Comparison of ENCODE assay signal across 8 cellular contexts in genomic region chr18:77067315-77068061, GRCh38.
DNase-seq lines count a peak whose midpoint lies in the region; ATAC-seq and TF ChIP-seq lines count a peak whose summit lies in the region.

No MANE protein-coding gene starts in this region.

- H3K27ac ChIP-seq in colonic mucosa (peak overlapping the region; percentile 76), mucosa of rectum (ENCODE audit: low read depth in 2 of 2, low read length in 2 of 2) (peak overlapping the region; percentile 72 to 74)

- DNase-seq in HT1080 (ENCODE audit: low read depth) (peak; percentile 93), colonic mucosa (peak; percentile 52), retina (no peak), ureter (ENCODE audit: low spot score) (no peak)
- peak; percentile 75 for DNase-seq in stimulated activated naive CD8-positive, alpha-beta T cell treated with anti-CD3 and anti-CD28 coated beads, Interleukin-15, Interleukin-2, amounts not matched to agents 100 U/mL and 50 U/mL, for 24 hours

- H3K36me3 ChIP-seq in colonic mucosa = no peaks in the 10 kb centered on the region
- peaks cover 6 to 8% of the 10 kb centered on the region in 2 donors for H3K36me3 ChIP-seq in mucosa of rectum (ENCODE audit: control insufficient read depth in 2 of 2, insufficient read depth in 2 of 2, low read length in 2 of 2)

- H3K9me3 ChIP-seq in colonic mucosa (no peaks in the 10 kb centered on the region), mucosa of rectum (ENCODE audit: control insufficient read depth in 2 of 2, low read length in 2 of 2) (no peaks in the 10 kb centered on the region)

- H3K4me3 ChIP-seq in colonic mucosa = no peak overlapping the region
- H3K4me3 ChIP-seq in mucosa of rectum (ENCODE audit: low read length in 2 of 2) = no peak overlapping the region

- H3K9ac ChIP-seq in colonic mucosa (ENCODE audit: low read depth in 2 of 2, low read length in 2 of 2) (peak overlapping the region in 1 of 2 donors; percentile 28), mucosa of rectum (ENCODE audit: low read depth in 1 of 2, low read length in 2 of 2) (peak overlapping the region in 1 of 2 donors; percentile 13)

- H3K27me3 ChIP-seq in colonic mucosa = no peaks in the 10 kb centered on the region
- H3K27me3 ChIP-seq in mucosa of rectum (ENCODE audit: control insufficient read depth in 2 of 2, insufficient read depth in 2 of 2, low read length in 2 of 2) = no peaks in the 10 kb centered on the region

- ATAC-seq in GM19023 (IDR thresholded peaks at IDR 0.05; ENCODE audit: unreplicated experiment) = peak; percentile 36
- peak; percentile 45 to 48 for ATAC-seq in activated CD4-positive, CD25-positive, alpha-beta regulatory T cell treated with anti-CD3 and anti-CD28 coated beads, Interleukin-2, amount 50 U/mL, for 24 hours
- ATAC-seq in stimulated activated naive CD8-positive, alpha-beta T cell treated with anti-CD3 and anti-CD28 coated beads, Interleukin-15, Interleukin-2, amounts not matched to agents 100 U/mL and 50 U/mL, for 24 hours = peak; percentile 71

- no peak for TF ChIP-seq CTCF in colonic mucosa (IDR thresholded peaks at IDR 0.05)

- peaks cover 12% of the 10 kb centered on the region for H3K4me1 ChIP-seq in colonic mucosa
- peaks cover 23 to 26% of the 10 kb centered on the region in 2 donors for H3K4me1 ChIP-seq in mucosa of rectum (ENCODE audit: control insufficient read depth in 2 of 2, insufficient read depth in 2 of 2, low read length in 2 of 2)

- intact Hi-C loops in colonic mucosa (cut with DNase I) = no loop called here

Comparison
In these comparisons a context has a peak if more than half of its experiments do, and no peak if none do; other contexts are left out.
1. DNase-seq: peak in HT1080 (single experiment), colonic mucosa (single experiment) and stimulated activated naive CD8-positive, alpha-beta T cell treated with anti-CD3 and anti-CD28 coated beads, Interleukin-15, Interleukin-2, amounts not matched to agents 100 U/mL and 50 U/mL, for 24 hours (single experiment); none in retina (single experiment) and ureter (single experiment).
2. Peak in every context shown above with its lines, with median percentiles within 50 percentile points of each other: ATAC-seq.